Comparison of ENCODE assay signal across 11 cellular contexts in the genomic region with DNA sequence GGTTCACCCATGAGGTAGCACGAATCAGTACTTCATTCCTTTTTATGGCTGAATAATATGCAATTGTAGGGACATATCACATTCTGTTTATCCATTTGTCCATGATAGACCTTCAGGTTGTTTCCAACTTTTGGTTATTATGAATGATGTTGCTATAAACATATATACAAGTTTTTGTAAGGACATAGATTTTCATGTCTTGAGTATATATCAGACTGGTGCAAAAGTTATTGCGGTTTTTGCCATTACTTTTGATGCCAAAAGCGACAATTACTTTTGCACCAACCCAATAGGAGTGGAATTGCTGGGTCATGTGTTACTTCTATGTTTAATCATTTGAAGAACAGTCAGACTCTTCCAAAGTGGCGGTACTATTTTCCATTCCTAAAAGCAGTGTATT.
"Had no signal": no experiment of that assay in that cellular context is flagged by ENCODE, and none has a peak within 500 bp of the region (broad histone marks: within the 10 kb centered on the region; RNA-seq: fewer than 3 reads in every experiment).

No MANE protein-coding gene starts in this region.

- H3K27ac ChIP-seq: GM23248 had no signal

- FAIRE-seq: H1, H54 had no signal

- H3K4me1 ChIP-seq: HAP-1 had no signal

- H3K9me3 ChIP-seq: HAP-1 had no signal

- H3K4me2 ChIP-seq: GM23338 had no signal

- ATAC-seq: GM23338, HCT116 had no signal

- H3K9ac ChIP-seq: GM23248 had no signal

- DNase-seq: GM23248, GOT3, H7, H9, HCEC 1CT, HFFc6 had no signal

- H3K4me3 ChIP-seq: GM23248, GM23338, HAP-1 had no signal

- H3K36me3 ChIP-seq: HAP-1 had no signal

- H2AFZ ChIP-seq: GM23248, GM23338 had no signal
